ENCODE assay signal across 8 cellular contexts in the genomic region with DNA sequence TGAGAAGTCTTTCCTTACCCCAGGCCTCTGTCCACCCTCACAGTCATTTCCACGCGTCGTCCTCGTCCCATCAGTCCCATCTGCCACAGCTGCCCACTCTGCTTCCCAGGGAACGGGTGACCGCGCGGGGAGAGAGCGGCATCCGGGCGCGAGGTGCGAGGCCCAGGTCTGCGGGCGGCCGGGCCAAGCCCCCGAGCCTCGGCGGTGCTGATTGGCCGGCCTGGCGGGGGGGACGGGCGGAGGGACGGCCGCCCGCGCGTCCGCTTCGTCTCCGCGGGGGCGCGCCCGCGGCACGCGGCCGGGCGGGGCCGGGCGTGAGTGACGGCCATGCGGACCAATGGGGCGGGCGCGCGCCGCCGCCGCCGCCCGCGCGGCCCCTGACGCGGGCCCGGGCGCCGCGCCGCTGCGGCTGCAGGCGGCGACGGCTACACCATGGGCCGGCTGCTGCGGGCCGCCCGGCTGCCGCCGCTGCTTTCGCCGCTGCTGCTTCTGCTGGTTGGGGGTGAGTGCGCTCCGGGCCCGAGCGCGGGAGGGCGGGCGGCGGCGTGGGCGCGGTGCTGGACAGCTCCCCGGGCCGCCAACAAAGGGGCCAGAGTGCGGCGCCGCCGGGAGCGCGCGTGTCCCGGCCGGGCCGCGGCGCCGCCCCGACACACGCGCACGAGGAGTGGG. TPM values are rescaled to one million over a fixed set of nuclear protein-coding genes. Genes with fewer than 3 reads are reported as not detected.
DNase-seq lines count a peak whose midpoint lies in the region; ATAC-seq and TF ChIP-seq lines count a peak whose summit lies in the region.

Gene PODXL2, plus strand, starts transcription at position 398 of the 669 bp plus-strand sequence. Its CDS starts 35 bp downstream, at position 433.

- H3K4me3 ChIP-seq in right atrium auricular region, result peak within 1 kb of the TSS; percentile 26 to 52

- H3K36me3 ChIP-seq in right atrium auricular region, result no peaks in the 10 kb centered on the region

- H3K27ac ChIP-seq in right atrium auricular region, result no peak within 1 kb of the TSS

- intact Hi-C loops in posterior vena cava (cut with DNase I), result no loop called here

- no peaks in the 10 kb centered on the region for H3K27me3 ChIP-seq in right atrium auricular region

- DNase-seq in DMS53 treated with DMSO at 0.1 percent for 48 hours (lab: John Stamatoyannopoulos, UW; ENCODE audit: unreplicated experiment) (peak; percentile 25), RPMI7951 (ENCODE audit: low read depth) (peak; percentile 66), anterior cingulate cortex (lab: John Stamatoyannopoulos, UW) (peak in 46 of 58 donors; percentile 16 to 67 (median 43)), right atrium auricular region (ENCODE audit: low spot score) (no peak), posterior vena cava (ENCODE audit: low spot score) (peak; percentile 85)

- peak; percentile 60 for ATAC-seq in HG02798 (IDR thresholded peaks at IDR 0.05; ENCODE audit: poor library complexity, unreplicated experiment)
- ATAC-seq in HG03469 (IDR thresholded peaks at IDR 0.05; ENCODE audit: unreplicated experiment), result no peak
- ATAC-seq in HG02981 (IDR thresholded peaks at IDR 0.05; ENCODE audit: unreplicated experiment), result no peak

- H3K4me1 ChIP-seq in right atrium auricular region, result peaks cover 0 to 13% of the 10 kb centered on the region in 2 donors

- H3K9me3 ChIP-seq in right atrium auricular region, result no peaks in the 10 kb centered on the region

- TF ChIP-seq CTCF in right atrium auricular region (IDR thresholded peaks at IDR 0.05), result no peak

RNA-seq across cellular contexts. Expression of gene PODXL2, which starts in this region (rescaled TPM):
- total RNA-seq in RPMI7951 (2014; rRNA removed; shearing (Covaris generic)), result 5.9 and 6.9 TPM in 2 replicates
- total RNA-seq in right atrium auricular region, result 1 to 10 TPM; 1.9 to 2.9 TPM
- 1 to 10 TPM; 2.0 to 2.5 TPM for total RNA-seq in posterior vena cava
